Comparison of ENCODE assay signal across 27 cellular contexts in genomic region chr12:4111010-4111409, GRCh38.
"Had no signal": no experiment of that assay in that cellular context is flagged by ENCODE, and none has a peak within 500 bp of the region (broad histone marks: within the 10 kb centered on the region; RNA-seq: fewer than 3 reads in every experiment).

No MANE protein-coding gene starts in this region.

- H3K9me3 ChIP-seq: ascending aorta, body of pancreas, SK-N-SH had no signal

- H3K9ac ChIP-seq: SK-N-SH had no signal

- H3K9me3 Mint-ChIP-seq: activated B cell treated with CpG ODN at 0.5 μM for 24 hours; activated CD4-positive, alpha-beta memory T cell treated with anti-CD3 and anti-CD28 coated beads, Interleukin-2, amount 10 ng/mL, durations not matched to agents 7 days and 5 days; activated CD4-positive, alpha-beta T cell treated with anti-CD3 and anti-CD28 coated beads, Interleukin-2, amount 10 ng/mL, durations not matched to agents 7 days and 5 days; activated naive CD4-positive, alpha-beta T cell treated with anti-CD3 and anti-CD28 coated beads, Interleukin-2, amount 50 U/mL, for 72 hours; activated naive CD8-positive, alpha-beta T cell treated with anti-CD3 and anti-CD28 coated beads, Interleukin-2, amount 50 U/mL, for 24 hours; activated T-cell treated with anti-CD3 and anti-CD28 coated beads, Interleukin-2, amount 50 U/mL, for 4 hours; central memory CD8-positive, alpha-beta T cell had no signal

- H3K27me3 Mint-ChIP-seq: activated CD4-positive, alpha-beta memory T cell treated with anti-CD3 and anti-CD28 coated beads, Interleukin-2, amount 10 ng/mL, durations not matched to agents 7 days and 5 days; activated naive CD8-positive, alpha-beta T cell treated with anti-CD3 and anti-CD28 coated beads, Interleukin-2, amount 50 U/mL, for 24 hours had no signal

- H3K27me3 ChIP-seq: ascending aorta, body of pancreas had no signal

- H3K27ac ChIP-seq: ascending aorta, body of pancreas had no signal

- H3K36me3 ChIP-seq: ascending aorta had no signal

- H3K4me1 ChIP-seq: ascending aorta, body of pancreas had no signal

- H3K27ac Mint-ChIP-seq: activated CD4-positive, alpha-beta memory T cell treated with anti-CD3 and anti-CD28 coated beads, Interleukin-2, amount 10 ng/mL, durations not matched to agents 7 days and 5 days; activated CD4-positive, alpha-beta T cell treated with anti-CD3 and anti-CD28 coated beads, Interleukin-2, amount 10 ng/mL, durations not matched to agents 7 days and 5 days had no signal

- DNase-seq: activated B cell treated with CpG ODN at 0.5 μM for 24 hours; activated CD4-positive, alpha-beta memory T cell treated with anti-CD3 and anti-CD28 coated beads, Interleukin-2, amount 10 ng/mL, durations not matched to agents 7 days and 5 days; activated CD4-positive, alpha-beta T cell treated with anti-CD3 and anti-CD28 coated beads for 1 hour; activated CD4-positive, alpha-beta T cell treated with anti-CD3 and anti-CD28 coated beads, Interleukin-2, amount 10 ng/mL, durations not matched to agents 7 days and 5 days; activated effector memory CD4-positive, alpha-beta T cell treated with anti-CD3 and anti-CD28 coated beads, Interleukin-2, amount 50 U/mL, for 16 hours; activated naive CD4-positive, alpha-beta T cell treated with Interleukin-2 at 50 U/mL for 16 hours; activated naive CD8-positive, alpha-beta T cell treated with anti-CD3 and anti-CD28 coated beads, Interleukin-2, amount 50 U/mL, for 24 hours; activated T-cell treated with anti-CD3 and anti-CD28 coated beads, Interleukin-2, amount 50 U/mL, for 4 hours; amniotic stem cell; body of pancreas; Karpas-422; MM.1S; NCI-H1105; NCI-H1436; NCI-H1694 treated with DMSO at 0.1 percent for 48 hours; NCI-H2029 treated with DMSO at 0.1 percent for 48 hours; NCI-H345; NCI-H510A; NCI-H526 treated with DMSO at 0.1 percent for 48 hours; OCI-M1; RPMI8226; SK-N-SH had no signal

- H3K4me2 ChIP-seq: SK-N-SH had no signal

- H3K4me3 ChIP-seq: ascending aorta, body of pancreas had no signal

- ATAC-seq: activated naive CD4-positive, alpha-beta T cell treated with anti-CD3 and anti-CD28 coated beads, Interleukin-2, amount 50 U/mL, for 72 hours; activated naive CD8-positive, alpha-beta T cell treated with anti-CD3 and anti-CD28 coated beads, Interleukin-2, amount 50 U/mL, for 24 hours; activated T-cell treated with anti-CD3 and anti-CD28 coated beads, Interleukin-2, amount 50 U/mL, for 4 hours; body of pancreas; Panc1; Right ventricle myocardium inferior had no signal

- H3K4me3 Mint-ChIP-seq: activated B cell treated with CpG ODN at 0.5 μM for 24 hours; activated CD4-positive, alpha-beta memory T cell treated with anti-CD3 and anti-CD28 coated beads, Interleukin-2, amount 10 ng/mL, durations not matched to agents 7 days and 5 days; activated CD4-positive, alpha-beta T cell treated with anti-CD3 and anti-CD28 coated beads, Interleukin-2, amount 10 ng/mL, durations not matched to agents 7 days and 5 days; activated naive CD8-positive, alpha-beta T cell treated with anti-CD3 and anti-CD28 coated beads, Interleukin-2, amount 50 U/mL, for 24 hours; activated T-cell treated with anti-CD3 and anti-CD28 coated beads, Interleukin-2, amount 50 U/mL, for 4 hours; central memory CD8-positive, alpha-beta T cell had no signal
